In genomic region chr2:179005976-179006375, GRCh38 we compare ENCODE assay signal across 7 cellular contexts. TPM values are rescaled to one million over a fixed set of nuclear protein-coding genes. Genes with fewer than 3 reads are reported as not detected.
"Had no signal": no experiment of that assay in that cellular context is flagged by ENCODE, and none has a peak within 500 bp of the region (broad histone marks: within the 10 kb centered on the region; RNA-seq: fewer than 3 reads in every experiment).

No MANE protein-coding gene starts in this region.

- H3K9ac ChIP-seq: GM23248 had no signal

- H3K27ac ChIP-seq: GM23248 had no signal

- ATAC-seq: K562 had no signal

- H3K4me3 ChIP-seq: GM23248, K562 had no signal

- H2AFZ ChIP-seq: GM23248 had no signal

- DNase-seq: GM23248, GOT3, H7, HCEC 1CT, IMR-90 had no signal

RNA-seq across cellular contexts. Expression of gene CCDC141, which starts 44.0 kb away (rescaled TPM):
- total RNA-seq: GM23248, HT-29, IMR-90 had no signal
- polyA plus RNA-seq: GM23248, IMR-90, K562 had no signal
